1 cellular context compared by ENCODE assay signal in the genomic region with DNA sequence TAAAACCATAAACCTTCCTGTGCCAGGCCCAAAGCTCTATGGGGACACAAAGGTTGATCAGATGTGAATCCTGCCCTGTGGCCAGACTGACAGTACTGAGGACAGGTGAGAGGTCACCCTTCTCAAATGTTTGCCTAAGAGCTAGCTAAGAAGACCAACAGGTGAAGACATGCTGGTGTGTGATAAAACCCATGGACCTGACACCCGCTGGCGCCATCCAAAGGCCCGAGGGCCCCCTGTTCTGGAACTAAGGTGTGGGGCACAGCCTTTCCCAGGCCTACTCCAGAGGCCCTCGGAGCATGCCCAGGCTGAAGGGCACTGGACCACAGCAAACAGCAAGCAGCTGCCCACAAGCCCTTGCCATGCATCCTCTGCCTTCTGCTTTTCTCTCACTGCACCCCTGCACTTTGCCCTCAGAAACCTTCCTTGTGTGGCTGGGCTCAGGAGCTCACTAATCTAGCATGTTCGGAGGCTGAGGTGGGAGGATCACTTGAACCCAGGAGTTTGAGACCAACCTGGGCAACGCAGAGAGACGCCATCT.
TF ChIP-seq lines count a peak whose summit lies in the region.

No MANE protein-coding gene starts in this region.

TF ChIP-seq in liver, 16 proteins besides CTCF, POLR2A, EP300 and RAD21 (continued from another document):
- TF ChIP-seq, protein P1, sequence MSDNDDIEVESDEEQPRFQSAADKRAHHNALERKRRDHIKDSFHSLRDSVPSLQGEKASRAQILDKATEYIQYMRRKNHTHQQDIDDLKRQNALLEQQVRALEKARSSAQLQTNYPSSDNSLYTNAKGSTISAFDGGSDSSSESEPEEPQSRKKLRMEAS (IDR thresholded peaks at IDR 0.05), result no peak
- TF ChIP-seq NR2F2 (IDR thresholded peaks at IDR 0.05), result no peak
- TF ChIP-seq, protein P2, sequence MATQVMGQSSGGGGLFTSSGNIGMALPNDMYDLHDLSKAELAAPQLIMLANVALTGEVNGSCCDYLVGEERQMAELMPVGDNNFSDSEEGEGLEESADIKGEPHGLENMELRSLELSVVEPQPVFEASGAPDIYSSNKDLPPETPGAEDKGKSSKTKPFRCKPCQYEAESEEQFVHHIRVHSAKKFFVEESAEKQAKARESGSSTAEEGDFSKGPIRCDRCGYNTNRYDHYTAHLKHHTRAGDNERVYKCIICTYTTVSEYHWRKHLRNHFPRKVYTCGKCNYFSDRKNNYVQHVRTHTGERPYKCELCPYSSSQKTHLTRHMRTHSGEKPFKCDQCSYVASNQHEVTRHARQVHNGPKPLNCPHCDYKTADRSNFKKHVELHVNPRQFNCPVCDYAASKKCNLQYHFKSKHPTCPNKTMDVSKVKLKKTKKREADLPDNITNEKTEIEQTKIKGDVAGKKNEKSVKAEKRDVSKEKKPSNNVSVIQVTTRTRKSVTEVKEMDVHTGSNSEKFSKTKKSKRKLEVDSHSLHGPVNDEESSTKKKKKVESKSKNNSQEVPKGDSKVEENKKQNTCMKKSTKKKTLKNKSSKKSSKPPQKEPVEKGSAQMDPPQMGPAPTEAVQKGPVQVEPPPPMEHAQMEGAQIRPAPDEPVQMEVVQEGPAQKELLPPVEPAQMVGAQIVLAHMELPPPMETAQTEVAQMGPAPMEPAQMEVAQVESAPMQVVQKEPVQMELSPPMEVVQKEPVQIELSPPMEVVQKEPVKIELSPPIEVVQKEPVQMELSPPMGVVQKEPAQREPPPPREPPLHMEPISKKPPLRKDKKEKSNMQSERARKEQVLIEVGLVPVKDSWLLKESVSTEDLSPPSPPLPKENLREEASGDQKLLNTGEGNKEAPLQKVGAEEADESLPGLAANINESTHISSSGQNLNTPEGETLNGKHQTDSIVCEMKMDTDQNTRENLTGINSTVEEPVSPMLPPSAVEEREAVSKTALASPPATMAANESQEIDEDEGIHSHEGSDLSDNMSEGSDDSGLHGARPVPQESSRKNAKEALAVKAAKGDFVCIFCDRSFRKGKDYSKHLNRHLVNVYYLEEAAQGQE (IDR thresholded peaks at IDR 0.05), result no peak
- TF ChIP-seq GABPA (IDR thresholded peaks at IDR 0.05 in 1 of 2, conservative IDR thresholded peaks at IDR 0.05 in 1 of 2), result no peak
- peak; percentile 65 to 84 for TF ChIP-seq RXRA (IDR thresholded peaks at IDR 0.05)
- TF ChIP-seq SP1 (IDR thresholded peaks at IDR 0.05), result peak; percentile 23
- TF ChIP-seq, protein P3, sequence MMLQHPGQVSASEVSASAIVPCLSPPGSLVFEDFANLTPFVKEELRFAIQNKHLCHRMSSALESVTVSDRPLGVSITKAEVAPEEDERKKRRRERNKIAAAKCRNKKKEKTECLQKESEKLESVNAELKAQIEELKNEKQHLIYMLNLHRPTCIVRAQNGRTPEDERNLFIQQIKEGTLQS (IDR thresholded peaks at IDR 0.05), result no peak
